ENCODE assay signal across 8 cellular contexts in genomic region chr15:74907277-74907870, GRCh38. TPM values are rescaled to one million over a fixed set of nuclear protein-coding genes. Genes with fewer than 3 reads are reported as not detected.
DNase-seq lines count a peak whose midpoint lies in the region; ATAC-seq and TF ChIP-seq lines count a peak whose summit lies in the region.

No MANE protein-coding gene starts in this region.

- H3K9me3 ChIP-seq in spleen, result no peaks in the 10 kb centered on the region

- TF ChIP-seq POLR2A in spleen (IDR thresholded peaks at IDR 0.05), result no peak

- 66 to 80% (median 70%) methylated on average over 6 of the region's 6 CpGs for WGBS in spleen, 5 donors

- no peak for DNase-seq in T-helper 1 cell
- DNase-seq in activated naive CD8-positive, alpha-beta T cell treated with anti-CD3 and anti-CD28 coated beads for 36 hours, result no peak
- peak; percentile 44 for DNase-seq in spleen
- no peak for DNase-seq in activated CD8-positive, alpha-beta memory T cell treated with anti-CD3 and anti-CD28 coated beads, Interleukin-2, amount 50 U/mL, for 4 hours

- no peaks in the 10 kb centered on the region for H3K27me3 ChIP-seq in spleen (replicated peaks in 1 of 7)

- no peaks in the 10 kb centered on the region for H3K9me3 Mint-ChIP-seq in T-helper 1 cell treated with Interleukin-12 subunit alpha and Interleukin-12 subunit beta and Interleukin-4 antibody, amounts not matched to agents 30 μg/mL and 1 μg/mL, for 36 hours
- H3K9me3 Mint-ChIP-seq in activated naive CD8-positive, alpha-beta T cell treated with anti-CD3 and anti-CD28 coated beads for 36 hours, result no peaks in the 10 kb centered on the region

- H3K36me3 Mint-ChIP-seq in T-helper 1 cell treated with Interleukin-12 subunit alpha and Interleukin-12 subunit beta and Interleukin-4 antibody, amounts not matched to agents 30 μg/mL and 1 μg/mL, for 36 hours (ENCODE audit: low read depth), result peaks cover 26% of the 10 kb centered on the region
- peaks cover 27% of the 10 kb centered on the region for H3K36me3 Mint-ChIP-seq in activated naive CD8-positive, alpha-beta T cell treated with anti-CD3 and anti-CD28 coated beads for 36 hours

- peak overlapping the region; percentile 92 for H3K27ac Mint-ChIP-seq in T-helper 1 cell treated with Interleukin-12 subunit alpha and Interleukin-12 subunit beta and Interleukin-4 antibody, amounts not matched to agents 30 μg/mL and 1 μg/mL, for 36 hours
- peak overlapping the region; percentile 89 for H3K27ac Mint-ChIP-seq in activated naive CD8-positive, alpha-beta T cell treated with anti-CD3 and anti-CD28 coated beads for 36 hours

- H3K4me1 Mint-ChIP-seq in T-helper 1 cell treated with Interleukin-12 subunit alpha and Interleukin-12 subunit beta and Interleukin-4 antibody, amounts not matched to agents 30 μg/mL and 1 μg/mL, for 36 hours (ENCODE audit: low read depth), result peaks cover 30% of the 10 kb centered on the region
- peaks cover 26% of the 10 kb centered on the region for H3K4me1 Mint-ChIP-seq in activated naive CD8-positive, alpha-beta T cell treated with anti-CD3 and anti-CD28 coated beads for 36 hours

- intact Hi-C loops in spleen (cut with DNase I; ENCODE audit: low total_unique reads), result no loop called here

- H3K27me3 Mint-ChIP-seq in T-helper 1 cell treated with Interleukin-12 subunit alpha and Interleukin-12 subunit beta and Interleukin-4 antibody, amounts not matched to agents 30 μg/mL and 1 μg/mL, for 36 hours (ENCODE audit: low read depth), result no peaks in the 10 kb centered on the region
- H3K27me3 Mint-ChIP-seq in activated naive CD8-positive, alpha-beta T cell treated with anti-CD3 and anti-CD28 coated beads for 36 hours, result no peaks in the 10 kb centered on the region

- H3K4me3 ChIP-seq in iPS-11a (ENCODE audit: low read depth, low read length) (peak overlapping the region; percentile 80), spleen (peak overlapping the region; percentile 66 to 95 (median 91))

- peak overlapping the region; percentile 89 to 97 (median 93) for H3K27ac ChIP-seq in spleen

- ATAC-seq in GM21723 (IDR thresholded peaks at IDR 0.05; ENCODE audit: unreplicated experiment) (no peak), HG03457 (IDR thresholded peaks at IDR 0.05; ENCODE audit: unreplicated experiment) (no peak)

- H3K36me3 ChIP-seq in spleen, result peaks cover 0 to 48% (median 25%) of the 10 kb centered on the region in 6 donors

- H3K4me3 Mint-ChIP-seq in T-helper 1 cell treated with Interleukin-12 subunit alpha and Interleukin-12 subunit beta and Interleukin-4 antibody, amounts not matched to agents 30 μg/mL and 1 μg/mL, for 36 hours, result peak overlapping the region; percentile 96
- peak overlapping the region; percentile 92 for H3K4me3 Mint-ChIP-seq in activated naive CD8-positive, alpha-beta T cell treated with anti-CD3 and anti-CD28 coated beads for 36 hours

- H3K4me1 ChIP-seq in spleen, result peaks cover 16 to 48% (median 41%) of the 10 kb centered on the region in 6 donors

- no peak for TF ChIP-seq CTCF in spleen (IDR thresholded peaks at IDR 0.05 in 8 of 11, conservative IDR thresholded peaks at IDR 0.05 in 3 of 11)

RNA-seq across cellular contexts. Expression of gene FAM219B, which starts 0.7 kb away (rescaled TPM):
- 10 to 100 TPM; 31.5 to 37.6 TPM for total RNA-seq in activated naive CD8-positive, alpha-beta T cell treated with anti-CD3 and anti-CD28 coated beads for 36 hours
- total RNA-seq in spleen, result 100 to 1,000 TPM in 1 of 7 donors, 10 to 100 TPM in 6; 54.6 to 103 (median 69.8) TPM
- 10 to 100 TPM; 18.6 to 31.3 (median 20.1) TPM for polyA plus RNA-seq in spleen

RNA-seq across cellular contexts. Expression of gene MPI, which starts 17.5 kb away (rescaled TPM):
- total RNA-seq in activated naive CD8-positive, alpha-beta T cell treated with anti-CD3 and anti-CD28 coated beads for 36 hours, result 10 to 100 TPM; 71.4 to 73.2 TPM
- total RNA-seq in spleen, result 10 to 100 TPM; 25.6 to 49.9 (median 41.0) TPM
- 10 to 100 TPM; 16.4 to 29.6 (median 20.5) TPM for polyA plus RNA-seq in spleen

RNA-seq across cellular contexts. Expression of gene COX5A, which starts 30.5 kb away (rescaled TPM):
- total RNA-seq in activated naive CD8-positive, alpha-beta T cell treated with anti-CD3 and anti-CD28 coated beads for 36 hours, result 100 to 1,000 TPM; 352 to 363 TPM
- 100 to 1,000 TPM in 4 of 7 donors, 10 to 100 TPM in 3; 83.2 to 122 (median 108) TPM for total RNA-seq in spleen
- polyA plus RNA-seq in spleen, result 100 to 1,000 TPM; 142 to 247 (median 221) TPM

RNA-seq across cellular contexts. Expression of gene SCAMP2, which starts 34.2 kb away (rescaled TPM):
- 10 to 100 TPM; 57.5 to 59.6 TPM for total RNA-seq in activated naive CD8-positive, alpha-beta T cell treated with anti-CD3 and anti-CD28 coated beads for 36 hours
- total RNA-seq in spleen, result 100 to 1,000 TPM in 5 of 7 donors, 10 to 100 TPM in 2; 84.3 to 129 (median 113) TPM
- 10 to 100 TPM; 34.7 to 48.1 (median 38.5) TPM for polyA plus RNA-seq in spleen

RNA-seq across cellular contexts. Expression of gene RPP25, which starts 49.2 kb away (rescaled TPM):
- total RNA-seq in activated naive CD8-positive, alpha-beta T cell treated with anti-CD3 and anti-CD28 coated beads for 36 hours, result 1 to 10 TPM; 9.4 to 10.0 TPM
- total RNA-seq in spleen, result 10 to 100 TPM in 6 of 7 donors, 1 to 10 TPM in 1; 7.9 to 18.9 (median 15.4) TPM
- polyA plus RNA-seq in spleen, result 10 to 100 TPM in 2 of 3 donors, 1 to 10 TPM in 1; 4.6 to 11.4 (median 10.9) TPM
